20 cellular contexts compared by ENCODE assay signal in genomic region chr2:3195865-3196504, GRCh38.
DNase-seq lines count a peak whose midpoint lies in the region; ATAC-seq and TF ChIP-seq lines count a peak whose summit lies in the region.
"Had no signal": no experiment of that assay in that cellular context is flagged by ENCODE, and none has a peak within 500 bp of the region (broad histone marks: within the 10 kb centered on the region; RNA-seq: fewer than 3 reads in every experiment).

No MANE protein-coding gene starts in this region.

- H2AFZ ChIP-seq in neural cell (ENCODE audit: low read depth, low read length) (no peak overlapping the region), trophoblast cell (ENCODE audit: insufficient read depth, low read length, poor library complexity) (no peak overlapping the region)

- no peak overlapping the region for H3K4me2 ChIP-seq in neural cell (ENCODE audit: low read length)
- no peak overlapping the region for H3K4me2 ChIP-seq in trophoblast cell (ENCODE audit: low read length)

- no peaks in the 10 kb centered on the region for H3K79me1 ChIP-seq in trophoblast cell (ENCODE audit: low read length)

- no CpG with 5 or more reads among the region's 15 CpGs for WGBS in trophoblast cell (ENCODE audit: extremely low coverage, insufficient coverage, insufficient read length)

- no peak for TF ChIP-seq CTCF in neural cell (IDR thresholded peaks at IDR 0.05; ENCODE audit: poor library complexity, severe bottlenecking)

- DNase-seq in CD1c-positive myeloid dendritic cell (ENCODE audit: extremely low spot score) (peak; percentile 24), NOMO-1 treated with DMSO at 0.1 percent for 48 hours (lab: John Stamatoyannopoulos, UW; ENCODE audit: unreplicated experiment) (peak; percentile 92), astrocyte of the hippocampus (ENCODE audit: low read depth, low spot score) (peak; percentile 72), NCI-H1436 treated with DMSO at 0.1 percent for 48 hours (lab: John Stamatoyannopoulos, UW) (no peak), trophoblast cell (no peak)
- DNase-seq in NK-92 treated with Interleukin-12 subunit alpha and Interleukin-12 subunit beta, amount 100 ng/mL, for 24 hours (lab: John Stamatoyannopoulos, UW) = no peak
- DNase-seq: activated naive CD4-positive, alpha-beta T cell treated with anti-CD3 and anti-CD28 coated beads for 36 hours; COR-L47; foreskin keratinocyte; H7; left ventricle myocardium superior; NCI-H1092 treated with DMSO at 0.1 percent for 48 hours; NCI-H526; SW 1271 had no signal

- TF ChIP-seq EP300 in neural cell (conservative IDR thresholded peaks at IDR 0.05; ENCODE audit: poor library complexity, severe bottlenecking) = no peak

- H2BK120ac ChIP-seq in trophoblast cell (ENCODE audit: insufficient read depth, low read length, poor library complexity) = no peak overlapping the region

- no peak overlapping the region for H2BK5ac ChIP-seq in trophoblast cell (ENCODE audit: low read depth, low read length, poor library complexity)

- H3K9me3 ChIP-seq in neural cell (ENCODE audit: low read length) (no peaks in the 10 kb centered on the region), trophoblast cell (ENCODE audit: insufficient read depth, low read depth, low read length) (peaks cover 7% of the 10 kb centered on the region)
- H3K9me3 ChIP-seq: ascending aorta had no signal

- H3K79me2 ChIP-seq in neural cell (replicated peaks; ENCODE audit: insufficient read depth, low read length) = no peaks in the 10 kb centered on the region
- H3K79me2 ChIP-seq in trophoblast cell (ENCODE audit: control insufficient read depth, insufficient read depth, low read length, poor library complexity) = no peaks in the 10 kb centered on the region

- no peak overlapping the region for H4K91ac ChIP-seq in trophoblast cell (ENCODE audit: low read depth, low read length)

- H3K14ac ChIP-seq in trophoblast cell (ENCODE audit: low read length) = no peak overlapping the region

- TF ChIP-seq RAD21 in neural cell (conservative IDR thresholded peaks at IDR 0.05) = no peak

- H2AK5ac ChIP-seq in trophoblast cell (ENCODE audit: low read length) = no peak overlapping the region

- no peak overlapping the region for H3K18ac ChIP-seq in trophoblast cell (ENCODE audit: low read length)

- H3K23ac ChIP-seq in trophoblast cell (ENCODE audit: low read length) = no peak overlapping the region

- H3K4me1 ChIP-seq in trophoblast cell (ENCODE audit: control insufficient read depth in 1 of 2, insufficient read depth in 2 of 2, low read length in 2 of 2) = no peaks in the 10 kb centered on the region
- H3K4me1 ChIP-seq: ascending aorta, foreskin keratinocyte had no signal

- H3K4me3 ChIP-seq in neural cell (ENCODE audit: low read length) (peak overlapping the region; percentile 20), trophoblast cell (ENCODE audit: low read depth, low read length) (no peak overlapping the region)
- H3K4me3 ChIP-seq: ascending aorta, coronary artery had no signal

- H3K36me3 ChIP-seq in neural cell (ENCODE audit: insufficient read depth, low read length) (no peaks in the 10 kb centered on the region), trophoblast cell (ENCODE audit: control insufficient read depth in 1 of 2, insufficient read depth in 2 of 2, low read length in 2 of 2) (peaks cover 17 to 20% of the 10 kb centered on the region in 2 experiments)

- no peaks in the 10 kb centered on the region for H3K9me2 ChIP-seq in neural cell (ENCODE audit: insufficient read depth, low read length)

- H4K12ac ChIP-seq in trophoblast cell (ENCODE audit: low read depth, low read length) = no peak overlapping the region

- H3F3A ChIP-seq in neural cell (ENCODE audit: insufficient read depth, low read length, poor library complexity, severe bottlenecking) = no peaks in the 10 kb centered on the region

- H4K20me1 ChIP-seq in neural cell (ENCODE audit: insufficient read depth) = no peaks in the 10 kb centered on the region

- peak overlapping the region; percentile 62 for H3K27ac ChIP-seq in neural cell (ENCODE audit: low read length)
- no peak overlapping the region for H3K27ac ChIP-seq in trophoblast cell (ENCODE audit: low read depth, low read length)
- H3K27ac ChIP-seq: ascending aorta, coronary artery, foreskin keratinocyte had no signal

- no peak overlapping the region for H3K4ac ChIP-seq in trophoblast cell (ENCODE audit: low read depth, low read length)

- H3K27me3 ChIP-seq in neural cell (ENCODE audit: insufficient read depth, low read depth, low read length) (no peaks in the 10 kb centered on the region), trophoblast cell (ENCODE audit: insufficient read depth, low read length) (no peaks in the 10 kb centered on the region)
- H3K27me3 ChIP-seq: ascending aorta, foreskin keratinocyte had no signal

- H3K9ac ChIP-seq in neural cell (ENCODE audit: low read length) (peak overlapping the region; percentile 2), trophoblast cell (ENCODE audit: low read length) (no peak overlapping the region)

- ATAC-seq in GM18498 (IDR thresholded peaks at IDR 0.05; ENCODE audit: unreplicated experiment) = no peak
- ATAC-seq: foreskin keratinocyte, left ventricle myocardium superior, Panc1, sciatic nerve had no signal

- no peak overlapping the region for H2BK12ac ChIP-seq in trophoblast cell (ENCODE audit: low read length)

- H4K8ac ChIP-seq in trophoblast cell (ENCODE audit: low read depth, low read length) = no peak overlapping the region

TF ChIP-seq in neural cell, 6 proteins besides CTCF, POLR2A, EP300 and RAD21:
- no peak for TF ChIP-seq SMC3 (conservative IDR thresholded peaks at IDR 0.05; ENCODE audit: poor library complexity)
- peak; percentile 29 for TF ChIP-seq POLR2AphosphoS5 (IDR thresholded peaks at IDR 0.05)

Comparison
In these comparisons a context has a peak if more than half of its experiments do, and no peak if none do; other contexts are left out.
1. DNase-seq: peak in CD1c-positive myeloid dendritic cell (single experiment), NOMO-1 treated with DMSO at 0.1 percent for 48 hours (single experiment) and astrocyte of the hippocampus (single experiment); none in NK-92 treated with Interleukin-12 subunit alpha and Interleukin-12 subunit beta, amount 100 ng/mL, for 24 hours (single experiment), NCI-H1436 treated with DMSO at 0.1 percent for 48 hours (single experiment) and trophoblast cell (0 of 2).